In the genomic region with DNA sequence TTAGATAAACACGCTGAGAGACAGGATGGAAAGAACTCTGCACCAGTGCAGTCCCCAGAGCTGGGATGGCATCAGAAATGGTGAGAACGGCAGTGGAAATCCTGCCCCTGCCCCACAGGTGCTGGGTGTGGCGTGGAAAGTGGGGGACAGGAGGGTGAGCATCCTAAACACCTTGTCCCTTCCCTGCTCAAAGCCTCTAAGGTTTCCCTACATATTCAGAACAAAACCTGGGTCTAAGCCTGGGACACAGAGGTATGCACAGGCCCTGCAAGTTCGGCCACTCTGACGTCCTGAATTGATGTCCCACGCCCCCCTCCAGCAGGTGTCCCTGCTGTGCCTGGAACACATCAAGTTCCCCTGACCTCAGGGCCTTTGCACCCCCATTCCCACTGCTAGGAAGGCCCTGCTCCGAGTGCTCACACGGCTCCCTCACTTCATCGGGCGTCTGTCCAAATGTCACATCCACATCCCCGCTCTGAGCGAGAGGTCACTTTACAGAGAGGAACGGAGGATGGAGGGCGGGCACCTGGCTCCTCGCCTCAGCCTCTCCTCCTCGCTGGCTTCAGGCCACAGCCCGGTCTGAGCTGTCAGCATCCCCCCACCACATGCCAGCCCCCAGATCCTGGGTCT, we compare ENCODE assay signal across 21 cellular contexts. TPM values are rescaled to one million over a fixed set of nuclear protein-coding genes. Genes with fewer than 3 reads are reported as not detected.
DNase-seq lines count a peak whose midpoint lies in the region; ATAC-seq, FAIRE-seq and TF ChIP-seq lines count a peak whose summit lies in the region.
"Had no signal": no experiment of that assay in that cellular context is flagged by ENCODE, and none has a peak within 500 bp of the region (broad histone marks: within the 10 kb centered on the region; RNA-seq: fewer than 3 reads in every experiment).

No MANE protein-coding gene starts in this region.

- peaks cover 0 to 34% (median 0%) of the 10 kb centered on the region in 7 donors for H3K27me3 ChIP-seq in spleen (replicated peaks in 1 of 7)
- H3K27me3 ChIP-seq: Peyer's patch had no signal

- H3K4me1 ChIP-seq in kidney (ENCODE audit: control insufficient read depth in 1 of 2, insufficient read depth in 1 of 2, low read depth in 1 of 2, low read length in 2 of 2): no peaks in the 10 kb centered on the region
- H3K4me1 ChIP-seq in spleen: no peaks in the 10 kb centered on the region
- H3K4me1 ChIP-seq: Peyer's patch, SJSA1 had no signal

- no peak overlapping the region for H3K4me3 ChIP-seq in kidney (ENCODE audit: low read length in 2 of 2)
- H3K4me3 ChIP-seq in spleen: no peak overlapping the region
- H3K4me3 ChIP-seq: Peyer's patch, SJSA1 had no signal

- TF ChIP-seq POLR2A in spleen (IDR thresholded peaks at IDR 0.05): no peak

- WGBS in spleen, 5 donors: 68 to 82% (median 82%) methylated on average over 15 to 17 of the region's 17 CpGs

- H3K9me3 ChIP-seq in kidney (ENCODE audit: control insufficient read depth in 1 of 2, low read length in 2 of 2): peaks cover 0 to 4% of the 10 kb centered on the region in 2 donors
- H3K9me3 ChIP-seq in spleen: peaks cover 0 to 11% (median 6%) of the 10 kb centered on the region in 8 donors
- H3K9me3 ChIP-seq: SJSA1 had no signal

- FAIRE-seq in kidney (lab: Jason Lieb, UNC): no peak
- FAIRE-seq: GM12891, GM18507, H54 had no signal

- ATAC-seq in GM18867 (IDR thresholded peaks at IDR 0.05; ENCODE audit: unreplicated experiment): no peak
- ATAC-seq: CD8-positive, alpha-beta T cell had no signal

- H3K9ac ChIP-seq in kidney (ENCODE audit: low read length in 2 of 2): no peak overlapping the region

- peak; percentile 43 for DNase-seq in activated effector memory CD4-positive, alpha-beta T cell treated with anti-CD3 and anti-CD28 coated beads, Interleukin-2, amount 50 U/mL, for 16 hours
- DNase-seq in activated effector memory CD4-positive, alpha-beta T cell treated with Interleukin-2 at 50 U/mL for 16 hours: no peak
- DNase-seq in kidney (peak; percentile 63), spleen (peak; percentile 67), RWPE1 (ENCODE audit: low spot score) (no peak), NOMO-1 treated with dmso at 0.1 percent for 144 hours (lab: John Stamatoyannopoulos, UW; ENCODE audit: unreplicated experiment) (no peak)
- DNase-seq: 8988T; CD8-positive, alpha-beta T cell; DND-41; HFFc6; Kasumi-1; NCI-H1048; NCI-H1436; NCI-H187 treated with DMSO at 0.1 percent for 48 hours had no signal

- TF ChIP-seq CTCF in kidney (IDR thresholded peaks at IDR 0.05; ENCODE audit: borderline replicate concordance, extremely low read depth, insufficient read depth): no peak
- no peak for TF ChIP-seq CTCF in spleen (IDR thresholded peaks at IDR 0.05 in 8 of 11, conservative IDR thresholded peaks at IDR 0.05 in 3 of 11)
- no peak for TF ChIP-seq CTCF in RWPE1 (conservative IDR thresholded peaks at IDR 0.05; ENCODE audit: low read depth)

- CTCF ChIA-PET in RWPE1 (lab: Yijun Ruan, JAX): no interaction called here

- intact Hi-C loops in kidney (cut with DNase I): no loop called here
- intact Hi-C loops in spleen (cut with DNase I; ENCODE audit: low total_unique reads): no loop called here

- POLR2A ChIA-PET in RWPE1 (lab: Yijun Ruan, JAX; ENCODE audit: low non-redundant PET): no interaction called here

- H3K27ac ChIP-seq in kidney (ENCODE audit: low read depth in 2 of 2, low read length in 2 of 2): no peak overlapping the region
- H3K27ac ChIP-seq in spleen: no peak overlapping the region
- H3K27ac ChIP-seq in RWPE1: no peak overlapping the region
- H3K27ac ChIP-seq: Peyer's patch, SJSA1 had no signal

- H3K36me3 ChIP-seq in kidney (ENCODE audit: control insufficient read depth in 1 of 2, insufficient read depth in 2 of 2, low read length in 2 of 2) (no peaks in the 10 kb centered on the region), spleen (no peaks in the 10 kb centered on the region)
- H3K36me3 ChIP-seq: BLaER1 treated with 17β-estradiol and CSF1 and Interleukin-3, amounts not matched to agents 10 nM and 100 nM; Peyer's patch; SJSA1 had no signal

RNA-seq across cellular contexts. Expression of gene SFSWAP, which starts 38.5 kb away (rescaled TPM):
- total RNA-seq in kidney: 46.2 TPM
- polyA plus RNA-seq in kidney (ENCODE audit: insufficient read depth, low read depth, low replicate concordance): 13.9 TPM
- 10 to 100 TPM; 50.4 to 74.4 (median 68.6) TPM for total RNA-seq in spleen
- polyA plus RNA-seq in spleen: 10 to 100 TPM; 19.5 to 33.7 (median 28.8) TPM

Comparison
In these comparisons a context has a peak if more than half of its experiments do, and no peak if none do; other contexts are left out.
1. DNase-seq: peak in activated effector memory CD4-positive, alpha-beta T cell treated with anti-CD3 and anti-CD28 coated beads, Interleukin-2, amount 50 U/mL, for 16 hours (single experiment), kidney (single experiment) and spleen (single experiment); none in activated effector memory CD4-positive, alpha-beta T cell treated with Interleukin-2 at 50 U/mL for 16 hours (single experiment), RWPE1 (single experiment) and NOMO-1 treated with dmso at 0.1 percent for 144 hours (single experiment).